Comparison of ENCODE assay signal across 10 cellular contexts in the genomic region with DNA sequence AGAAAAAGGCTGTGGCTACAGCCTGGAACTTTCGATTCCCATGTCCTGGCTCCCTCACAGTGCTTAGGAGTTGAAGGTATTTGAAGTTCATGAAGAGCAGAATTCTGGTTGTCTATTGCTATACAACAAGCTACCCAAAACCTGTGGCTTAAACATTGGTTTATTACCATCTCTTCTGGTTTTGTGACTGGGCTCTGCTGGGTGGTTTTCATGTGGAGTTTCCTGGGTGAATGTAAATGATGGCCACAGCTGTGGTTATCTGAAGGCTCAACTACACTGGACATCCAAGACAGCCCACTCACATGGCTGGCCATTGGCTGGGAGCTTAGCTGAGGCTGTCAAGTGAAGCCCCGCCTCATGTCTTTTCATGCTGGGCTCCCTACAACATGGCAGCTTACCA.
"Had no signal": no experiment of that assay in that cellular context is flagged by ENCODE, and none has a peak within 500 bp of the region (broad histone marks: within the 10 kb centered on the region; RNA-seq: fewer than 3 reads in every experiment).

No MANE protein-coding gene starts in this region.

- H3K4me1 ChIP-seq: HAP-1 had no signal

- ATAC-seq: HCT116 had no signal

- H3K27ac Mint-ChIP-seq: H9, HFFc6 had no signal

- H3K36me3 ChIP-seq: HAP-1 had no signal

- DNase-seq: GM23248, GOT3, H7, H9, HCEC 1CT, HFFc6 had no signal

- H2AFZ ChIP-seq: GM23248 had no signal

- H3K4me3 Mint-ChIP-seq: H9, HFFc6 had no signal

- H3K9ac ChIP-seq: GM23248 had no signal

- FAIRE-seq: H1, H54 had no signal

- H3K27ac ChIP-seq: GM23248 had no signal

- H3K4me3 ChIP-seq: GM23248, HAP-1 had no signal
